14 cellular contexts compared by ENCODE assay signal in the genomic region with DNA sequence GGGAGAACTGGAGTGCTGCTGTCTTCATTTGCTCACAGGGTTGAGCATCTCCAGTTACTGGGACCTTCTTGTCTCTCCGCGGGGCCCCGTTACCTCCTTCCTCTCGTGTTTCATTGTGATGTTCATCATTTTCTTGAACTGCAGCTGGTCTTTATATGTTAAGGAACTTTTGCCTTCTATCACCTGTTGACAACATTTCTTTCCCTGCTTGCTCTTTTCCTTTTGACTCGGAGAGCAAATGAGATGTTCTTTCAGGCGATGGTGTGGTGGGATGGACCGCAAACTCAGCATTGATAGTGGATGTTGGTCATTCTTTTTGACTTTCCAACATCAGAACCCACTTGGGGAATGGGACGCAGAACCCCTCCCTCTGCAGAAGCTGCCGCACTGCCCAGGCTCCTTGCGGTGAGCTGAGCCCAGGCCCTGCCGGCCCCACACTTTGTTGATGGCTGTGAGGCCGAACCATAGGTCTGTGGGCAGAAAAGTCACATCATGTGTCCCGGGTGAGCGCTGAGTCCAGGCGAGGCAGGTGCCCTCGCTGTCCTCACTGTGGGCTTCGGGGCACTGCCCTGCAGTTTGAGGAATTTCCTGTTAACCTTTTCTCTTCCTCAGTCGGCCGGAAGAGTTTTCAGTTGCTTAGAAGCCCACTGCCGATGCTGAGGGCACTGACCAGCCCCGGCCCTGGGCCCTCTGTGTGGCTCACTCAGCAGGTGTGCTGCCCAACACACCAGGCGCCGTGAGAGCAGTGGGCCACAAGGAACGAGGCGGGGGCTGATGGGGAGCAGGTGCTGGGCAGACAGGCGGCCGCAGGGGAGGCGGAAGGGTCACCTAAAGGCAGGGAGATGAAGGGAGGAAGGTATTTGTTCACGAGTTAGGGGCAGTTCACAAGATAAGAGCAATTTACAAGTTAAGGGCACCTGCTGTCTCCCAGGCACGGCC. TPM values are rescaled to one million over a fixed set of nuclear protein-coding genes. Genes with fewer than 3 reads are reported as not detected.
DNase-seq lines count a peak whose midpoint lies in the region; FAIRE-seq and TF ChIP-seq lines count a peak whose summit lies in the region.
"Had no signal": no experiment of that assay in that cellular context is flagged by ENCODE, and none has a peak within 500 bp of the region (broad histone marks: within the 10 kb centered on the region; RNA-seq: fewer than 3 reads in every experiment).

No MANE protein-coding gene starts in this region.

- no peak for TF ChIP-seq CTCF in kidney (IDR thresholded peaks at IDR 0.05; ENCODE audit: borderline replicate concordance, extremely low read depth, insufficient read depth)

- no peak for DNase-seq in activated naive CD4-positive, alpha-beta T cell (lab: John Stamatoyannopoulos, UW)
- DNase-seq in NCI-H146 treated with DMSO at 0.1 percent for 48 hours (lab: John Stamatoyannopoulos, UW; ENCODE audit: unreplicated experiment) = peak; percentile 22
- peak; percentile 64 for DNase-seq in kidney
- no peak for DNase-seq in cardiac septum (ENCODE audit: low spot score)
- DNase-seq in activated CD4-positive, alpha-beta T cell treated with anti-CD3 and anti-CD28 coated beads, Interleukin-2, amount 50 U/mL, for 1 hour = no peak
- no peak for DNase-seq in SW480 (ENCODE audit: low spot score)
- DNase-seq: 8988T; AML-193; CD8-positive, alpha-beta memory T cell; DMS53; HCEC 1CT had no signal

- H3K4me3 ChIP-seq in kidney (ENCODE audit: low read length in 2 of 2) = no peak overlapping the region
- H3K4me3 ChIP-seq: BLaER1 had no signal

- H3K36me3 Mint-ChIP-seq in activated naive CD4-positive, alpha-beta T cell treated with anti-CD3 and anti-CD28 coated beads, Interleukin-2, amount 50 U/mL, for 24 hours = peaks cover 5% of the 10 kb centered on the region

- H3K27ac ChIP-seq in kidney (ENCODE audit: low read depth in 2 of 2, low read length in 2 of 2) = no peak overlapping the region
- H3K27ac ChIP-seq: BLaER1 had no signal

- peaks cover 13 to 19% of the 10 kb centered on the region in 2 donors for H3K4me1 ChIP-seq in kidney (ENCODE audit: control insufficient read depth in 1 of 2, insufficient read depth in 1 of 2, low read depth in 1 of 2, low read length in 2 of 2)

- H3K4me3 Mint-ChIP-seq in activated naive CD4-positive, alpha-beta T cell treated with anti-CD3 and anti-CD28 coated beads, Interleukin-2, amount 50 U/mL, for 24 hours = no peak overlapping the region

- peaks cover 48% of the 10 kb centered on the region for H3K4me1 Mint-ChIP-seq in activated naive CD4-positive, alpha-beta T cell treated with anti-CD3 and anti-CD28 coated beads, Interleukin-2, amount 50 U/mL, for 24 hours

- intact Hi-C loops in kidney (cut with DNase I) (no loop called here), cardiac septum (cut with DNase I) (no loop called here)

- no peak for FAIRE-seq in kidney (lab: Jason Lieb, UNC)

- H3K9ac ChIP-seq in kidney (ENCODE audit: low read length in 2 of 2) = no peak overlapping the region
- H3K9ac ChIP-seq: BLaER1 had no signal

- peak overlapping the region; percentile 5 for H3K27ac Mint-ChIP-seq in activated naive CD4-positive, alpha-beta T cell treated with anti-CD3 and anti-CD28 coated beads, Interleukin-2, amount 50 U/mL, for 24 hours

- H3K9me3 Mint-ChIP-seq in activated naive CD4-positive, alpha-beta T cell treated with anti-CD3 and anti-CD28 coated beads, Interleukin-2, amount 50 U/mL, for 24 hours = no peaks in the 10 kb centered on the region
- H3K9me3 Mint-ChIP-seq: CD8-positive, alpha-beta memory T cell had no signal

- peaks cover 12 to 16% of the 10 kb centered on the region in 2 donors for H3K36me3 ChIP-seq in kidney (ENCODE audit: control insufficient read depth in 1 of 2, insufficient read depth in 2 of 2, low read length in 2 of 2)

- H3K27me3 Mint-ChIP-seq in activated naive CD4-positive, alpha-beta T cell treated with anti-CD3 and anti-CD28 coated beads, Interleukin-2, amount 50 U/mL, for 24 hours = peaks cover under 1% of the 10 kb centered on the region

- no peaks in the 10 kb centered on the region for H3K9me3 ChIP-seq in kidney (ENCODE audit: control insufficient read depth in 1 of 2, low read length in 2 of 2)
- H3K9me3 ChIP-seq: BLaER1 had no signal

RNA-seq across cellular contexts. Expression of a gene that starts 7.4 kb away (rescaled TPM):
- total RNA-seq in kidney (1,694 TPM), cardiac septum (882 TPM)
- polyA plus RNA-seq in kidney (ENCODE audit: insufficient read depth, low read depth, low replicate concordance) = 3,146 TPM

RNA-seq across cellular contexts. Expression of a gene that starts 7.6 kb away (rescaled TPM):
- total RNA-seq in kidney (13.7 TPM), cardiac septum (not detected)
- polyA plus RNA-seq in kidney (ENCODE audit: insufficient read depth, low read depth, low replicate concordance) = 1.5 TPM

RNA-seq across cellular contexts. Expression of a gene that starts 45.5 kb away (rescaled TPM):
- total RNA-seq in kidney (24.2 TPM), cardiac septum (not detected)
- polyA plus RNA-seq in kidney (ENCODE audit: insufficient read depth, low read depth, low replicate concordance) = 433 TPM
- total RNA-seq: CD8-positive, alpha-beta memory T cell; H4 had no signal
- polyA plus RNA-seq: CD8-positive, alpha-beta memory T cell had no signal

RNA-seq across cellular contexts. Expression of a gene that starts 59.7 kb away (rescaled TPM):
- total RNA-seq in kidney = 108 TPM
- 71.0 TPM for polyA plus RNA-seq in kidney (ENCODE audit: insufficient read depth, low read depth, low replicate concordance)
- 89.5 TPM for total RNA-seq in cardiac septum

Comparison
In these comparisons a context has a peak if more than half of its experiments do, and no peak if none do; other contexts are left out.
1. DNase-seq: peak in NCI-H146 treated with DMSO at 0.1 percent for 48 hours (single experiment) and kidney (single experiment); none in activated naive CD4-positive, alpha-beta T cell (0 of 4), cardiac septum (single experiment), activated CD4-positive, alpha-beta T cell treated with anti-CD3 and anti-CD28 coated beads, Interleukin-2, amount 50 U/mL, for 1 hour (single experiment) and SW480 (single experiment).
2. RNA of a gene that starts 7.6 kb away (total RNA-seq): 13.7 TPM in kidney (single experiment); not detected in cardiac septum (single experiment); every median in the first group is over 10 times any median in the second.
3. RNA of a gene that starts 45.5 kb away (total RNA-seq): 24.2 TPM in kidney (single experiment); not detected in cardiac septum (single experiment); every median in the first group is over 10 times any median in the second.